22 cellular contexts compared by ENCODE assay signal in genomic region chr17:70875729-70876344, GRCh38.
DNase-seq lines count a peak whose midpoint lies in the region; ATAC-seq, FAIRE-seq and TF ChIP-seq lines count a peak whose summit lies in the region.
"Had no signal": no experiment of that assay in that cellular context is flagged by ENCODE, and none has a peak within 500 bp of the region (broad histone marks: within the 10 kb centered on the region; RNA-seq: fewer than 3 reads in every experiment).

No MANE protein-coding gene starts in this region.

- TF ChIP-seq CTCF in left ventricle myocardium inferior (IDR thresholded peaks at IDR 0.05; ENCODE audit: borderline replicate concordance) = no peak
- no peak for TF ChIP-seq CTCF in fibroblast of the aortic adventitia (IDR thresholded peaks at IDR 0.05; ENCODE audit: insufficient read depth, low read length)
- TF ChIP-seq CTCF in WTC11 (IDR thresholded peaks at IDR 0.05) = no peak

- ATAC-seq in Right ventricle myocardium superior (ENCODE audit: poor library complexity) (peak; percentile 71), HG03139 (IDR thresholded peaks at IDR 0.05; ENCODE audit: unreplicated experiment) (no peak), WTC11 (no peak)
- ATAC-seq: CD8-positive, alpha-beta T cell had no signal

- no peaks in the 10 kb centered on the region for H3K27me3 ChIP-seq in left ventricle myocardium inferior (ENCODE audit: low read depth)
- H3K27me3 ChIP-seq: Peyer's patch had no signal

- H3K36me3 ChIP-seq in left ventricle myocardium inferior = no peaks in the 10 kb centered on the region
- H3K36me3 ChIP-seq: Peyer's patch had no signal

- peaks cover 6% of the 10 kb centered on the region; the same call in 1 of the 2 replicates for H3K9me3 Mint-ChIP-seq in WTC11
- H3K9me3 Mint-ChIP-seq: CD8-positive, alpha-beta T cell had no signal

- POLR2A ChIA-PET in WTC11 (lab: Charles Lee) = no interaction called here

- H3K4me1 ChIP-seq in left ventricle myocardium inferior = no peaks in the 10 kb centered on the region
- H3K4me1 ChIP-seq: Peyer's patch had no signal

- no peaks in the 10 kb centered on the region; the same call in 1 of the 2 replicates for H3K27me3 Mint-ChIP-seq in WTC11 (ENCODE audit: low read depth)

- H3K27ac ChIP-seq in left ventricle myocardium inferior (replicated peaks) = no peak overlapping the region
- H3K27ac ChIP-seq: Peyer's patch had no signal

- DNase-seq in Right ventricle myocardium superior = no peak
- DNase-seq in left ventricle myocardium inferior = no peak
- DNase-seq in fibroblast of the aortic adventitia (ENCODE audit: low read depth) = peak; percentile 22
- DNase-seq in EL = no peak
- no peak for DNase-seq in germinal center (ENCODE audit: low spot score)
- no peak for DNase-seq in WTC11 (ENCODE audit: low spot score)
- DNase-seq: 8988T; AML-193; C1 segment of cervical spinal cord; CD8-positive, alpha-beta T cell; GDM1; Kasumi-1; NCI-H1694; NCI-H2081; NCI-H2171; NCI-H345; NCI-H524; NCI-H82; Peyer's patch had no signal

- peaks cover 15% of the 10 kb centered on the region for H3K4me1 Mint-ChIP-seq in WTC11

- H3K4me3 ChIP-seq in left ventricle myocardium inferior (no peak overlapping the region), fibroblast of the aortic adventitia (ENCODE audit: low read depth, low read length) (no peak overlapping the region)
- H3K4me3 ChIP-seq: Peyer's patch had no signal

- intact Hi-C loops in Right ventricle myocardium superior (cut with DNase I) = no loop called here
- intact Hi-C loops in left ventricle myocardium inferior (cut with micrococcal nuclease) = no loop called here

- H3K9me3 ChIP-seq in left ventricle myocardium inferior (replicated peaks) = no peaks in the 10 kb centered on the region
- H3K9me3 ChIP-seq: Peyer's patch had no signal

- FAIRE-seq in endometrium (lab: Jason Lieb, UNC) = peak; percentile 98
- FAIRE-seq: H1 had no signal

- H3K27ac Mint-ChIP-seq in WTC11 = no peak overlapping the region
- H3K27ac Mint-ChIP-seq: CD8-positive, alpha-beta T cell had no signal

- no peaks in the 10 kb centered on the region for H3K36me3 Mint-ChIP-seq in WTC11
- H3K36me3 Mint-ChIP-seq: CD8-positive, alpha-beta T cell had no signal

- no peak overlapping the region for H3K4me3 Mint-ChIP-seq in WTC11
- H3K4me3 Mint-ChIP-seq: CD8-positive, alpha-beta T cell had no signal

- CTCF ChIA-PET in WTC11 (lab: Charles Lee) = no interaction called here

TF ChIP-seq in WTC11, 78 proteins besides CTCF, POLR2A, EP300 and RAD21:
- TF ChIP-seq, protein P1, sequence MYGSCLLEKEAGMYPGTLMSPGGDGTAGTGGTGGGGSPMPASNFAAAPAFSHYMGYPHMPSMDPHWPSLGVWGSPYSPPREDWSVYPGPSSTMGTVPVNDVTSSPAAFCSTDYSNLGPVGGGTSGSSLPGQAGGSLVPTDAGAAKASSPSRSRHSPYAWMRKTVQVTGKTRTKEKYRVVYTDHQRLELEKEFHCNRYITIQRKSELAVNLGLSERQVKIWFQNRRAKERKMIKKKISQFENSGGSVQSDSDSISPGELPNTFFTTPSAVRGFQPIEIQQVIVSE (CRISPR knock-in tag; IDR thresholded peaks at IDR 0.05; ENCODE audit: borderline replicate concordance) = no peak
- TF ChIP-seq, protein P2, sequence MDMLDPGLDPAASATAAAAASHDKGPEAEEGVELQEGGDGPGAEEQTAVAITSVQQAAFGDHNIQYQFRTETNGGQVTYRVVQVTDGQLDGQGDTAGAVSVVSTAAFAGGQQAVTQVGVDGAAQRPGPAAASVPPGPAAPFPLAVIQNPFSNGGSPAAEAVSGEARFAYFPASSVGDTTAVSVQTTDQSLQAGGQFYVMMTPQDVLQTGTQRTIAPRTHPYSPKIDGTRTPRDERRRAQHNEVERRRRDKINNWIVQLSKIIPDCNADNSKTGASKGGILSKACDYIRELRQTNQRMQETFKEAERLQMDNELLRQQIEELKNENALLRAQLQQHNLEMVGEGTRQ (CRISPR knock-in tag; IDR thresholded peaks at IDR 0.05) = no peak
- TF ChIP-seq ZSCAN18 (CRISPR knock-in tag; IDR thresholded peaks at IDR 0.05) (no peak), NFATC4 (CRISPR knock-in tag; IDR thresholded peaks at IDR 0.05) (no peak), NFYB (CRISPR knock-in tag; conservative IDR thresholded peaks at IDR 0.05; ENCODE audit: low read depth) (no peak), TCF7 (CRISPR knock-in tag; IDR thresholded peaks at IDR 0.05; ENCODE audit: low read depth) (no peak), GTF2I (CRISPR knock-in tag; conservative IDR thresholded peaks at IDR 0.05) (no peak), ZBTB21 (CRISPR knock-in tag; IDR thresholded peaks at IDR 0.05; ENCODE audit: borderline replicate concordance) (no peak), MYBL2 (CRISPR knock-in tag; IDR thresholded peaks at IDR 0.05) (no peak), ELF4 (CRISPR knock-in tag; IDR thresholded peaks at IDR 0.05; ENCODE audit: low read depth) (no peak)
